Comparison of ENCODE assay signal across 1 cellular context in genomic region chr2:225276207-225276606, GRCh38.
TF ChIP-seq lines count a peak whose summit lies in the region.

No MANE protein-coding gene starts in this region.

TF ChIP-seq in HepG2, 621 proteins besides CTCF, POLR2A, EP300 and RAD21 (continued from another document):
- TF ChIP-seq, protein P1, sequence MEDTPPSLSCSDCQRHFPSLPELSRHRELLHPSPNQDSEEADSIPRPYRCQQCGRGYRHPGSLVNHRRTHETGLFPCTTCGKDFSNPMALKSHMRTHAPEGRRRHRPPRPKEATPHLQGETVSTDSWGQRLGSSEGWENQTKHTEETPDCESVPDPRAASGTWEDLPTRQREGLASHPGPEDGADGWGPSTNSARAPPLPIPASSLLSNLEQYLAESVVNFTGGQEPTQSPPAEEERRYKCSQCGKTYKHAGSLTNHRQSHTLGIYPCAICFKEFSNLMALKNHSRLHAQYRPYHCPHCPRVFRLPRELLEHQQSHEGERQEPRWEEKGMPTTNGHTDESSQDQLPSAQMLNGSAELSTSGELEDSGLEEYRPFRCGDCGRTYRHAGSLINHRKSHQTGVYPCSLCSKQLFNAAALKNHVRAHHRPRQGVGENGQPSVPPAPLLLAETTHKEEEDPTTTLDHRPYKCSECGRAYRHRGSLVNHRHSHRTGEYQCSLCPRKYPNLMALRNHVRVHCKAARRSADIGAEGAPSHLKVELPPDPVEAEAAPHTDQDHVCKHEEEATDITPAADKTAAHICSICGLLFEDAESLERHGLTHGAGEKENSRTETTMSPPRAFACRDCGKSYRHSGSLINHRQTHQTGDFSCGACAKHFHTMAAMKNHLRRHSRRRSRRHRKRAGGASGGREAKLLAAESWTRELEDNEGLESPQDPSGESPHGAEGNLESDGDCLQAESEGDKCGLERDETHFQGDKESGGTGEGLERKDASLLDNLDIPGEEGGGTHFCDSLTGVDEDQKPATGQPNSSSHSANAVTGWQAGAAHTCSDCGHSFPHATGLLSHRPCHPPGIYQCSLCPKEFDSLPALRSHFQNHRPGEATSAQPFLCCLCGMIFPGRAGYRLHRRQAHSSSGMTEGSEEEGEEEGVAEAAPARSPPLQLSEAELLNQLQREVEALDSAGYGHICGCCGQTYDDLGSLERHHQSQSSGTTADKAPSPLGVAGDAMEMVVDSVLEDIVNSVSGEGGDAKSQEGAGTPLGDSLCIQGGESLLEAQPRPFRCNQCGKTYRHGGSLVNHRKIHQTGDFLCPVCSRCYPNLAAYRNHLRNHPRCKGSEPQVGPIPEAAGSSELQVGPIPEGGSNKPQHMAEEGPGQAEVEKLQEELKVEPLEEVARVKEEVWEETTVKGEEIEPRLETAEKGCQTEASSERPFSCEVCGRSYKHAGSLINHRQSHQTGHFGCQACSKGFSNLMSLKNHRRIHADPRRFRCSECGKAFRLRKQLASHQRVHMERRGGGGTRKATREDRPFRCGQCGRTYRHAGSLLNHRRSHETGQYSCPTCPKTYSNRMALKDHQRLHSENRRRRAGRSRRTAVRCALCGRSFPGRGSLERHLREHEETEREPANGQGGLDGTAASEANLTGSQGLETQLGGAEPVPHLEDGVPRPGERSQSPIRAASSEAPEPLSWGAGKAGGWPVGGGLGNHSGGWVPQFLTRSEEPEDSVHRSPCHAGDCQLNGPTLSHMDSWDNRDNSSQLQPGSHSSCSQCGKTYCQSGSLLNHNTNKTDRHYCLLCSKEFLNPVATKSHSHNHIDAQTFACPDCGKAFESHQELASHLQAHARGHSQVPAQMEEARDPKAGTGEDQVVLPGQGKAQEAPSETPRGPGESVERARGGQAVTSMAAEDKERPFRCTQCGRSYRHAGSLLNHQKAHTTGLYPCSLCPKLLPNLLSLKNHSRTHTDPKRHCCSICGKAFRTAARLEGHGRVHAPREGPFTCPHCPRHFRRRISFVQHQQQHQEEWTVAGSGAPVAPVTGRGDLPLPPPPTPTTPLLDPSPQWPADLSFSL (CRISPR knock-in tag; IDR thresholded peaks at IDR 0.05): no peak
- TF ChIP-seq ZNF75D (CRISPR knock-in tag; IDR thresholded peaks at IDR 0.05; ENCODE audit: borderline replicate concordance): no peak
- TF ChIP-seq ZC3H13 (CRISPR knock-in tag; IDR thresholded peaks at IDR 0.05): no peak
- TF ChIP-seq ZNF432 (CRISPR knock-in tag; IDR thresholded peaks at IDR 0.05; ENCODE audit: borderline replicate concordance): no peak
- no peak for TF ChIP-seq FOXC1 (CRISPR knock-in tag; IDR thresholded peaks at IDR 0.05; ENCODE audit: borderline replicate concordance)
- TF ChIP-seq, protein P2, sequence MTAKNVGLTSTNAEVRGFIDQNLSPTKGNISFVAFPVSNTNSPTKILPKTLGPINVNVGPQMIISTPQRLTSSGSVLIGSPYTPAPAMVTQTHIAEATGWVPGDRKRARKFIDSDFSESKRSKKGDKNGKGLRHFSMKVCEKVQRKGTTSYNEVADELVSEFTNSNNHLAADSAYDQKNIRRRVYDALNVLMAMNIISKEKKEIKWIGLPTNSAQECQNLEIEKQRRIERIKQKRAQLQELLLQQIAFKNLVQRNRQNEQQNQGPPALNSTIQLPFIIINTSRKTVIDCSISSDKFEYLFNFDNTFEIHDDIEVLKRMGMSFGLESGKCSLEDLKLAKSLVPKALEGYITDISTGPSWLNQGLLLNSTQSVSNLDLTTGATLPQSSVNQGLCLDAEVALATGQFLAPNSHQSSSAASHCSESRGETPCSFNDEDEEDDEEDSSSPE (CRISPR knock-in tag; IDR thresholded peaks at IDR 0.05): no peak
- TF ChIP-seq ZNF629 (CRISPR knock-in tag; conservative IDR thresholded peaks at IDR 0.05): no peak
- TF ChIP-seq HNRNPUL1 (IDR thresholded peaks at IDR 0.05; ENCODE audit: low read depth, low read length): no peak
- no peak for TF ChIP-seq HMG20B (CRISPR knock-in tag; conservative IDR thresholded peaks at IDR 0.05)
